ENCODE assay signal across 8 cellular contexts in the genomic region with DNA sequence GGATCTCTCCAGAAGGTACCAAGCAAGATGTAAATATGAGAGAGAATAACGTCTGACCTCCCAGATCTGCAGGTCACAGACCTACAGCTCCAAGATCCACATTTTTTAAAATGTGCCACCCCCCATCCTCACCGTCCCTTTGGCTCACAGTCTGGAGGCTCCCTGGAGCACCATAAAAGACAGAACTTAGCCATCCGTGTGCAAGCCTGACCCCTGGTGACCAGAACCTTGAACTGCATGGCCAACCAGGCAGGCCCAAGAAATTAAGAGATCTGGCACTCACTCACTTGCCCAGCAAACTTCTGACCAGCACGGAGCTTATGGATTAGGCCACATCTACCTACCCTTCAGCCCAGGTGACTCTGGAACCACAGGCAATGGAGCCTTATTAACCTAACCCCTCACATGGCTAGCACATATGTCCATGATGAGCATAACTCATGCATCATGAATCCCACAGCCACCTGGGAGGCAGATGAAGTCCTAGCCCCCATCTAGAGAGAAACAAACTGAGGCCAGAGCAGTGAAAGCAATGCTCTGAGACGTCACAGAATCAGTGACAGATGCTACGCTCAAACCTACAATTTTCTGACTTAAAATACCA.
DNase-seq lines count a peak whose midpoint lies in the region; ATAC-seq and TF ChIP-seq lines count a peak whose summit lies in the region.

No MANE protein-coding gene starts in this region.

- no peak overlapping the region for H3K4me3 Mint-ChIP-seq in activated B cell treated with CpG ODN at 0.5 μM for 24 hours
- no peak overlapping the region for H3K4me3 Mint-ChIP-seq in central memory CD8-positive, alpha-beta T cell

- H3K27ac Mint-ChIP-seq in activated B cell treated with CpG ODN at 0.5 μM for 24 hours = peak overlapping the region; percentile 35
- no peak overlapping the region for H3K27ac Mint-ChIP-seq in central memory CD8-positive, alpha-beta T cell (ENCODE audit: low read depth)

- POLR2A ChIA-PET in activated B cell treated with CpG ODN at 0.5 μM for 24 hours (lab: Charles Lee) = interaction anchor here (0.6 to 5.0 kb wide), 5 partner anchors 16 to 1010 kb away, joined by 3 to 59 read pairs (median 7); a partner anchor contains a TSS

- no peaks in the 10 kb centered on the region for H3K9me3 Mint-ChIP-seq in activated B cell treated with CpG ODN at 0.5 μM for 24 hours
- H3K9me3 Mint-ChIP-seq in central memory CD8-positive, alpha-beta T cell = no peaks in the 10 kb centered on the region

- peaks cover 60% of the 10 kb centered on the region for H3K4me1 Mint-ChIP-seq in activated B cell treated with CpG ODN at 0.5 μM for 24 hours
- peaks cover 80% of the 10 kb centered on the region for H3K4me1 Mint-ChIP-seq in central memory CD8-positive, alpha-beta T cell

- intact Hi-C loops in activated B cell treated with CpG ODN at 0.5 μM for 24 hours (cut with micrococcal nuclease) (loop anchor here (1.0 to 10.0 kb wide), 8 partner anchors 237 to 1010 kb away; no protein-coding TSS in a partner anchor), left colon (cut with DNase I, micrococcal nuclease) (loop anchor here (5.0 to 10.0 kb wide), 2 partner anchors 1011 to 1013 kb away; no protein-coding TSS in a partner anchor)

- DNase-seq in DMS 273 (lab: John Stamatoyannopoulos, UW; ENCODE audit: unreplicated experiment) (peak; percentile 74), DMS 273 treated with DMSO at 0.1 percent for 48 hours (lab: John Stamatoyannopoulos, UW) (no peak), NCI-H146 (lab: John Stamatoyannopoulos, UW) (peak; percentile 36), activated B cell treated with CpG ODN at 0.5 μM for 24 hours (peak; percentile 68), left colon (peak in 1 of 2 donors; percentile 77)
- peak; percentile 45 to 70 for DNase-seq in central memory CD8-positive, alpha-beta T cell (ENCODE audit: low spot score in 2 of 2)
- peak in 2 of 3 donors; percentile 47 to 70 for DNase-seq in stimulated activated CD4-positive, alpha-beta T cell treated with anti-CD3 and anti-CD28 coated beads, TNF-alpha, amount 100 ng/mL, for 1 hour (ENCODE audit: low read depth in 3 of 3, low spot score in 1 of 3)

- CTCF ChIA-PET in activated B cell treated with CpG ODN at 0.5 μM for 24 hours (lab: Charles Lee) = interaction anchor here (0.6 to 3.0 kb wide), 22 partner anchors 8 to 1012 kb away, joined by 3 to 25 read pairs (median 4); a partner anchor contains a TSS

- no peaks in the 10 kb centered on the region for H3K27me3 Mint-ChIP-seq in activated B cell treated with CpG ODN at 0.5 μM for 24 hours
- H3K27me3 Mint-ChIP-seq in central memory CD8-positive, alpha-beta T cell = peaks cover 6% of the 10 kb centered on the region

- TF ChIP-seq CTCF in activated B cell treated with CpG ODN at 0.5 μM for 24 hours (IDR thresholded peaks at IDR 0.05) = peak; percentile 95

- no peaks in the 10 kb centered on the region for H3K36me3 Mint-ChIP-seq in activated B cell treated with CpG ODN at 0.5 μM for 24 hours (ENCODE audit: low read depth)
- peaks cover 14% of the 10 kb centered on the region for H3K36me3 Mint-ChIP-seq in central memory CD8-positive, alpha-beta T cell (ENCODE audit: insufficient read depth)

- ATAC-seq in activated B cell treated with CpG ODN at 0.5 μM for 24 hours (ENCODE audit: low read depth) (no peak), left colon (peak; percentile 75), GM18867 (IDR thresholded peaks at IDR 0.05; ENCODE audit: unreplicated experiment) (no peak)
- ATAC-seq in central memory CD8-positive, alpha-beta T cell (replicated peaks; ENCODE audit: extremely low read depth, poor library complexity, severe bottlenecking) = no peak
